6 cellular contexts compared by ENCODE assay signal in genomic region chr19:2266183-2266993, GRCh38. TPM values are rescaled to one million over a fixed set of nuclear protein-coding genes. Genes with fewer than 3 reads are reported as not detected.
DNase-seq lines count a peak whose midpoint lies in the region; ATAC-seq and TF ChIP-seq lines count a peak whose summit lies in the region.

No MANE protein-coding gene starts in this region.

- H3K4me1 ChIP-seq in liver (ENCODE audit: control insufficient read depth in 4 of 4, insufficient read depth in 4 of 4, low read length in 3 of 4): peaks cover 3 to 20% (median 13%) of the 10 kb centered on the region in 4 donors

- TF ChIP-seq CTCF in liver (IDR thresholded peaks at IDR 0.05; ENCODE audit: low read depth, low read length, missing input control): no peak

- H3K27ac Mint-ChIP-seq in activated CD4-positive, alpha-beta T cell treated with anti-CD3 and anti-CD28 coated beads, Interleukin-2, amount 10 ng/mL, durations not matched to agents 7 days and 5 days: peak overlapping the region; percentile 77
- H3K27ac Mint-ChIP-seq in activated CD8-positive, alpha-beta T cell treated with anti-CD3 and anti-CD28 coated beads, Interleukin-2, amount 10 ng/mL, durations not matched to agents 7 days and 5 days: peak overlapping the region; percentile 58

- H3K9me3 Mint-ChIP-seq in activated CD4-positive, alpha-beta T cell treated with anti-CD3 and anti-CD28 coated beads, Interleukin-2, amount 10 ng/mL, durations not matched to agents 7 days and 5 days: no peaks in the 10 kb centered on the region
- no peaks in the 10 kb centered on the region for H3K9me3 Mint-ChIP-seq in activated CD8-positive, alpha-beta T cell treated with anti-CD3 and anti-CD28 coated beads, Interleukin-2, amount 10 ng/mL, durations not matched to agents 7 days and 5 days (ENCODE audit: insufficient read depth)

- peak overlapping the region; percentile 48 to 62 for H3K27ac ChIP-seq in liver (ENCODE audit: low read depth in 1 of 2, low read length in 2 of 2)

- H3K27me3 ChIP-seq in liver (ENCODE audit: control insufficient read depth in 4 of 4, insufficient read depth in 4 of 4, low read length in 3 of 4): no peaks in the 10 kb centered on the region

- 53% methylated on average over 18 of the region's 18 CpGs for WGBS in liver

- DNase-seq in activated CD4-positive, alpha-beta T cell treated with anti-CD3 and anti-CD28 coated beads, Interleukin-2, amount 10 ng/mL, durations not matched to agents 7 days and 5 days: no peak
- no peak for DNase-seq in activated CD4-positive, alpha-beta T cell treated with anti-CD3 and anti-CD28 coated beads for 1 hour
- peak; percentile 46 for DNase-seq in activated CD8-positive, alpha-beta T cell treated with anti-CD3 and anti-CD28 coated beads, Interleukin-2, amount 10 ng/mL, durations not matched to agents 7 days and 5 days
- DNase-seq in HuH-7.5 (ENCODE audit: low spot score): no peak

- H3K4me3 ChIP-seq in liver (ENCODE audit: low read depth in 1 of 3, low read length in 3 of 3): no peak overlapping the region

- H3K36me3 Mint-ChIP-seq in activated CD4-positive, alpha-beta T cell treated with anti-CD3 and anti-CD28 coated beads, Interleukin-2, amount 10 ng/mL, durations not matched to agents 7 days and 5 days (ENCODE audit: low read depth): peaks cover 3% of the 10 kb centered on the region
- H3K36me3 Mint-ChIP-seq in activated CD8-positive, alpha-beta T cell treated with anti-CD3 and anti-CD28 coated beads, Interleukin-2, amount 10 ng/mL, durations not matched to agents 7 days and 5 days (ENCODE audit: low read depth): peaks cover 11% of the 10 kb centered on the region

- no peak for TF ChIP-seq RAD21 in liver (IDR thresholded peaks at IDR 0.05)

- ATAC-seq in activated CD8-positive, alpha-beta T cell treated with anti-CD3 and anti-CD28 coated beads, Interleukin-2, amount 10 ng/mL, durations not matched to agents 7 days and 5 days: no peak
- ATAC-seq in GM18511 (IDR thresholded peaks at IDR 0.05; ENCODE audit: unreplicated experiment): no peak

- POLR2A ChIA-PET in activated CD4-positive, alpha-beta T cell treated with anti-CD3 and anti-CD28 coated beads, Interleukin-2, amount 10 ng/mL, durations not matched to agents 7 days and 5 days (lab: Charles Lee): interaction anchor here (0.6 kb wide), 1 partner anchor 1373 kb away, joined by 3 read pairs; the partner anchor contains the start of gene RNU6-9
- POLR2A ChIA-PET in activated CD8-positive, alpha-beta T cell treated with anti-CD3 and anti-CD28 coated beads, Interleukin-2, amount 10 ng/mL, durations not matched to agents 7 days and 5 days (lab: Charles Lee): no interaction called here

- H3K4me3 Mint-ChIP-seq in activated CD4-positive, alpha-beta T cell treated with anti-CD3 and anti-CD28 coated beads, Interleukin-2, amount 10 ng/mL, durations not matched to agents 7 days and 5 days: no peak overlapping the region
- no peak overlapping the region for H3K4me3 Mint-ChIP-seq in activated CD8-positive, alpha-beta T cell treated with anti-CD3 and anti-CD28 coated beads, Interleukin-2, amount 10 ng/mL, durations not matched to agents 7 days and 5 days

- no peaks in the 10 kb centered on the region for H3K9me3 ChIP-seq in liver (ENCODE audit: control insufficient read depth in 4 of 4, low read length in 3 of 4)

- no peaks in the 10 kb centered on the region for H3K36me3 ChIP-seq in liver (ENCODE audit: control insufficient read depth in 4 of 4, insufficient read depth in 3 of 4, low read depth in 1 of 4, low read length in 3 of 4)

- peaks cover 17% of the 10 kb centered on the region for H3K4me1 Mint-ChIP-seq in activated CD4-positive, alpha-beta T cell treated with anti-CD3 and anti-CD28 coated beads, Interleukin-2, amount 10 ng/mL, durations not matched to agents 7 days and 5 days
- peaks cover 21% of the 10 kb centered on the region for H3K4me1 Mint-ChIP-seq in activated CD8-positive, alpha-beta T cell treated with anti-CD3 and anti-CD28 coated beads, Interleukin-2, amount 10 ng/mL, durations not matched to agents 7 days and 5 days (ENCODE audit: low read depth)

- no peaks in the 10 kb centered on the region for H3K27me3 Mint-ChIP-seq in activated CD4-positive, alpha-beta T cell treated with anti-CD3 and anti-CD28 coated beads, Interleukin-2, amount 10 ng/mL, durations not matched to agents 7 days and 5 days
- H3K27me3 Mint-ChIP-seq in activated CD8-positive, alpha-beta T cell treated with anti-CD3 and anti-CD28 coated beads, Interleukin-2, amount 10 ng/mL, durations not matched to agents 7 days and 5 days (ENCODE audit: low read depth): no peaks in the 10 kb centered on the region

- CTCF ChIA-PET in activated CD4-positive, alpha-beta T cell treated with anti-CD3 and anti-CD28 coated beads, Interleukin-2, amount 10 ng/mL, durations not matched to agents 7 days and 5 days (lab: Charles Lee): interaction anchor here (0.7 to 2.0 kb wide), 3 partner anchors 18 to 31 kb away, joined by 3 to 4 read pairs (median 3); partner anchors contain the start of genes AMH and PLEKHJ1
- CTCF ChIA-PET in activated CD8-positive, alpha-beta T cell treated with anti-CD3 and anti-CD28 coated beads, Interleukin-2, amount 10 ng/mL, durations not matched to agents 7 days and 5 days (lab: Charles Lee): interaction anchor here (0.6 to 2.0 kb wide), 3 partner anchors 8 to 28 kb away, joined by 3 to 5 read pairs (median 4); no protein-coding TSS in a partner anchor

- H3K9ac ChIP-seq in liver (ENCODE audit: low read depth in 1 of 2, low read length in 2 of 2): peak overlapping the region in 1 of 2 donors; percentile 51

TF ChIP-seq in liver, 16 proteins besides CTCF, POLR2A, EP300 and RAD21:
- TF ChIP-seq MAX (IDR thresholded peaks at IDR 0.05) (peak; percentile 33), GABPA (IDR thresholded peaks at IDR 0.05 in 1 of 2, conservative IDR thresholded peaks at IDR 0.05 in 1 of 2) (no peak), FOXA2 (IDR thresholded peaks at IDR 0.05) (no peak), EGR1 (IDR thresholded peaks at IDR 0.05; ENCODE audit: low read depth in 2 of 2) (peak in 1 of 2 donors; percentile 69)

RNA-seq across cellular contexts. Expression of gene JSRP1, which starts 10.2 kb away (rescaled TPM):
- under 1 TPM in 1 of 2 experiments, not detected in 1; 0.27 TPM for total RNA-seq in activated CD4-positive, alpha-beta T cell treated with anti-CD3 and anti-CD28 coated beads, Interleukin-2, amount 10 ng/mL, durations not matched to agents 7 days and 5 days
- total RNA-seq in activated CD8-positive, alpha-beta T cell treated with anti-CD3 and anti-CD28 coated beads, Interleukin-2, amount 10 ng/mL, durations not matched to agents 7 days and 5 days: not detected
- under 1 TPM in 1 of 2 donors, not detected in 1; 0.25 TPM for total RNA-seq in liver
- polyA plus RNA-seq in liver: under 1 TPM; 0.39 to 0.45 TPM

RNA-seq across cellular contexts. Expression of gene PEAK3, which starts 15.6 kb away (rescaled TPM):
- total RNA-seq in activated CD4-positive, alpha-beta T cell treated with anti-CD3 and anti-CD28 coated beads, Interleukin-2, amount 10 ng/mL, durations not matched to agents 7 days and 5 days: under 1 TPM; 0.17 to 0.25 TPM
- total RNA-seq in activated CD8-positive, alpha-beta T cell treated with anti-CD3 and anti-CD28 coated beads, Interleukin-2, amount 10 ng/mL, durations not matched to agents 7 days and 5 days: under 1 TPM; 0.16 to 0.34 TPM
- under 1 TPM; 0.09 to 0.67 TPM for total RNA-seq in liver
- under 1 TPM; 0.21 to 0.42 TPM for polyA plus RNA-seq in liver

RNA-seq across cellular contexts. Expression of gene AMH, which starts 17.3 kb away (rescaled TPM):
- total RNA-seq in activated CD4-positive, alpha-beta T cell treated with anti-CD3 and anti-CD28 coated beads, Interleukin-2, amount 10 ng/mL, durations not matched to agents 7 days and 5 days: 1 to 10 TPM; 5.2 to 9.2 TPM
- total RNA-seq in activated CD8-positive, alpha-beta T cell treated with anti-CD3 and anti-CD28 coated beads, Interleukin-2, amount 10 ng/mL, durations not matched to agents 7 days and 5 days: 10 to 100 TPM; 10.3 to 12.1 TPM
- under 1 TPM; 0.47 to 0.59 TPM for total RNA-seq in liver
- under 1 TPM in 1 of 2 donors, not detected in 1; 0.08 TPM for polyA plus RNA-seq in liver

RNA-seq across cellular contexts. Expression of gene SF3A2, which starts 29.8 kb away (rescaled TPM):
- total RNA-seq in activated CD4-positive, alpha-beta T cell treated with anti-CD3 and anti-CD28 coated beads, Interleukin-2, amount 10 ng/mL, durations not matched to agents 7 days and 5 days: 100 to 1,000 TPM; 142 to 151 TPM
- 100 to 1,000 TPM; 157 to 163 TPM for total RNA-seq in activated CD8-positive, alpha-beta T cell treated with anti-CD3 and anti-CD28 coated beads, Interleukin-2, amount 10 ng/mL, durations not matched to agents 7 days and 5 days
- total RNA-seq in liver: 10 to 100 TPM; 12.9 to 32.0 TPM
- polyA plus RNA-seq in liver: 10 to 100 TPM in 1 of 2 donors, 1 to 10 TPM in 1; 2.2 to 13.5 TPM

RNA-seq across cellular contexts. Expression of gene PLEKHJ1, which starts 30.3 kb away (rescaled TPM):
- total RNA-seq in activated CD4-positive, alpha-beta T cell treated with anti-CD3 and anti-CD28 coated beads, Interleukin-2, amount 10 ng/mL, durations not matched to agents 7 days and 5 days: 10 to 100 TPM; 56.2 to 71.9 TPM
- total RNA-seq in activated CD8-positive, alpha-beta T cell treated with anti-CD3 and anti-CD28 coated beads, Interleukin-2, amount 10 ng/mL, durations not matched to agents 7 days and 5 days: 10 to 100 TPM; 78.0 to 79.9 TPM
- total RNA-seq in liver: 10 to 100 TPM; 22.2 to 44.5 TPM
- 10 to 100 TPM; 36.5 to 37.4 TPM for polyA plus RNA-seq in liver
